Comparison of ENCODE assay signal across 8 cellular contexts in genomic region chr13:19863323-19864017, GRCh38. TPM values are rescaled to one million over a fixed set of nuclear protein-coding genes. Genes with fewer than 3 reads are reported as not detected.
DNase-seq lines count a peak whose midpoint lies in the region; TF ChIP-seq lines count a peak whose summit lies in the region.

Gene ZMYM5, minus strand, starts transcription at chr13:19863649. Its CDS starts 11,469 bp downstream, at chr13:19852180.

- H3K9ac ChIP-seq in H9 (ENCODE audit: extremely low read depth, insufficient read length, low read length) (peak within 1 kb of the TSS; percentile 58), MM.1S (ENCODE audit: low read length) (peak within 1 kb of the TSS; percentile 82), stomach smooth muscle (ENCODE audit: low read length in 2 of 2) (peak within 1 kb of the TSS; percentile 91 to 95)

- H3K79me2 ChIP-seq in H9 (ENCODE audit: insufficient read depth, low read length) = peaks cover 6% of the 10 kb centered on the region; the same call in 1 of the 2 replicates
- peaks cover 36% of the 10 kb centered on the region for H3K79me2 ChIP-seq in MM.1S (ENCODE audit: low read length)

- H3K36me3 Mint-ChIP-seq in H9 (ENCODE audit: insufficient read depth in 1 of 3, low read depth in 3 of 3) (peaks cover 12 to 26% (median 17%) of the 10 kb centered on the region in 3 experiments), neural crest cell (ENCODE audit: low read depth) (peaks cover 6% of the 10 kb centered on the region)

- no peak within 1 kb of the TSS for H2BK12ac ChIP-seq in H9 (ENCODE audit: insufficient read length, low read depth, low read length)

- no peak within 1 kb of the TSS for H2BK5ac ChIP-seq in H9 (ENCODE audit: insufficient read length, low read length)

- no peak within 1 kb of the TSS for H3T11ph ChIP-seq in H9 (ENCODE audit: low read length)

- H4K8ac ChIP-seq in H9 (replicated peaks; ENCODE audit: insufficient read length, low read depth, low read length) = no peak within 1 kb of the TSS

- H3K4me3 ChIP-seq in MM.1S (ENCODE audit: low read length) (peak within 1 kb of the TSS; percentile 74), fibroblast of villous mesenchyme (ENCODE audit: low read depth, low read length) (peak within 1 kb of the TSS; percentile 80), stomach smooth muscle (ENCODE audit: low read length in 2 of 2) (peak within 1 kb of the TSS; percentile 87 to 98)

- TF ChIP-seq CTCF in H9 (conservative IDR thresholded peaks at IDR 0.05) (no peak), MM.1S (IDR thresholded peaks at IDR 0.05; ENCODE audit: low read length) (no peak), fibroblast of villous mesenchyme (IDR thresholded peaks at IDR 0.05; ENCODE audit: insufficient read depth, low read depth, low read length) (no peak), neural crest cell (conservative IDR thresholded peaks at IDR 0.05) (no peak)

- WGBS in H9 (ENCODE audit: extremely low coverage, insufficient read length, low lambda C conversion rate) = no CpG with 5 or more reads among the region's 77 CpGs

- H3K4ac ChIP-seq in H9 (ENCODE audit: low read depth, low read length) = peak within 1 kb of the TSS; percentile 89; the same call in 1 of the 2 replicates

- H3K27me3 Mint-ChIP-seq in H9 (ENCODE audit: low read depth) (no peaks in the 10 kb centered on the region), neural crest cell (ENCODE audit: low read depth) (no peaks in the 10 kb centered on the region)

- H3K27ac Mint-ChIP-seq in H9 (peak within 1 kb of the TSS; percentile 93 to 97 (median 95); a peak in 6 of 7 replicates), neural crest cell (ENCODE audit: unreplicated experiment) (peak within 1 kb of the TSS; percentile 99)

- H4K91ac ChIP-seq in H9 (ENCODE audit: insufficient read length, low read depth, low read length) = peak within 1 kb of the TSS; percentile 72

- H3K23me2 ChIP-seq in H9 (ENCODE audit: insufficient read length, low read depth, low read length, poor library complexity, severe bottlenecking) = peaks cover 9% of the 10 kb centered on the region

- H3K56ac ChIP-seq in H9 (ENCODE audit: insufficient read length, low read depth, low read length) = no peak within 1 kb of the TSS

- H4K20me1 ChIP-seq in H9 (ENCODE audit: control insufficient read depth, insufficient read depth, insufficient read length) (no peaks in the 10 kb centered on the region), MM.1S (ENCODE audit: insufficient read depth, low read length) (no peaks in the 10 kb centered on the region)

- H3K36me3 ChIP-seq in MM.1S (replicated peaks; ENCODE audit: insufficient read depth, low read length) (no peaks in the 10 kb centered on the region), stomach smooth muscle (ENCODE audit: control insufficient read depth in 2 of 2, insufficient read depth in 2 of 2, low read length in 2 of 2) (no peaks in the 10 kb centered on the region)

- H4K5ac ChIP-seq in H9 (ENCODE audit: insufficient read length, low read depth, low read length) = no peak within 1 kb of the TSS

- H3K18ac ChIP-seq in H9 (ENCODE audit: insufficient read length, low read depth, low read length) = peak within 1 kb of the TSS; percentile 86

- H2AK5ac ChIP-seq in H9 (ENCODE audit: insufficient read length, low read length) = no peak within 1 kb of the TSS

- no peak within 1 kb of the TSS for H2BK20ac ChIP-seq in H9 (ENCODE audit: low read depth, low read length, poor library complexity, severe bottlenecking)

- H3K9me3 ChIP-seq in H9 (ENCODE audit: control insufficient read depth, low read depth, low read length) (no peaks in the 10 kb centered on the region), MM.1S (replicated peaks; ENCODE audit: insufficient read depth, low read length) (no peaks in the 10 kb centered on the region), stomach smooth muscle (ENCODE audit: control insufficient read depth in 2 of 2, low read length in 2 of 2) (no peaks in the 10 kb centered on the region)

- H3K4me1 ChIP-seq in H9 (ENCODE audit: insufficient read depth, low read length) (peaks cover 1% of the 10 kb centered on the region; the same call in 1 of the 2 replicates), MM.1S (ENCODE audit: low read length) (0 out of 2 replicates have a peak, but pooled peaks cover 6% of the 10 kb centered on the region), stomach smooth muscle (ENCODE audit: control insufficient read depth, insufficient read depth, low read length) (peaks cover 6% of the 10 kb centered on the region)

- H3K4me1 Mint-ChIP-seq in H9 (peaks cover 23 to 26% of the 10 kb centered on the region in 2 experiments), neural crest cell (peaks cover 38% of the 10 kb centered on the region)

- H2AFZ ChIP-seq in H9 (ENCODE audit: low read length) = no peak within 1 kb of the TSS
- H2AFZ ChIP-seq in MM.1S (ENCODE audit: low read length) = peak within 1 kb of the TSS; percentile 74

- H2BK120ac ChIP-seq in H9 (ENCODE audit: low read depth, low read length, poor library complexity, severe bottlenecking) = peak within 1 kb of the TSS; percentile 95

- no peaks in the 10 kb centered on the region for H3K27me3 ChIP-seq in H9 (ENCODE audit: insufficient read depth, low read length)
- H3K27me3 ChIP-seq in MM.1S (replicated peaks; ENCODE audit: insufficient read depth, low read length) = no peaks in the 10 kb centered on the region
- no peaks in the 10 kb centered on the region for H3K27me3 ChIP-seq in stomach smooth muscle (ENCODE audit: control insufficient read depth in 1 of 2, insufficient read depth in 2 of 2, low read length in 2 of 2)

- H3K4me2 ChIP-seq in H9 (ENCODE audit: insufficient read depth, insufficient read length, low read length) = peak within 1 kb of the TSS; percentile 73
- peak within 1 kb of the TSS; percentile 69 for H3K4me2 ChIP-seq in MM.1S (ENCODE audit: low read depth, low read length)

- no peak within 1 kb of the TSS for H3K27ac ChIP-seq in H9 (ENCODE audit: insufficient read length, low read depth, low read length)
- H3K27ac ChIP-seq in MM.1S (ENCODE audit: low read length) = peak within 1 kb of the TSS; percentile 91
- peak within 1 kb of the TSS; percentile 98 for H3K27ac ChIP-seq in stomach smooth muscle (ENCODE audit: low read length)

- H3F3A ChIP-seq in MM.1S (ENCODE audit: insufficient read depth, low read length) = 0 out of 2 replicates have a peak, but pooled peaks cover 3% of the 10 kb centered on the region

- DNase-seq in ELR (ENCODE audit: low read depth) (peak; percentile 98), H9 (peak; percentile 99), MM.1S (peak; percentile 94), SIG-M5 (lab: John Stamatoyannopoulos, UW) (peak; percentile 91), activated gamma-delta T cell treated with Interleukin-2 at 50 U/mL for 16 hours (peak; percentile 94), fibroblast of villous mesenchyme (ENCODE audit: low read depth) (peak; percentile 99), neural crest cell (ENCODE audit: low read depth, low spot score) (peak; percentile 93)

- H3K9me3 Mint-ChIP-seq in H9 (no peaks in the 10 kb centered on the region; a peak in 1 of 5 replicates), neural crest cell (no peaks in the 10 kb centered on the region)

- H3K14ac ChIP-seq in H9 (ENCODE audit: insufficient read depth, low read length) = peak within 1 kb of the TSS; percentile 96

- H3K79me1 ChIP-seq in H9 (ENCODE audit: insufficient read depth, low read depth, low read length, poor library complexity, severe bottlenecking) = no peaks in the 10 kb centered on the region

- H3K4me3 Mint-ChIP-seq in H9 (peak within 1 kb of the TSS; percentile 93 to 98), neural crest cell (peak within 1 kb of the TSS; percentile 98)

- H3K23ac ChIP-seq in H9 (ENCODE audit: insufficient read length, low read depth, low read length) = no peak within 1 kb of the TSS

- H3K9me2 ChIP-seq in MM.1S (replicated peaks; ENCODE audit: insufficient read depth, low read length) = no peaks in the 10 kb centered on the region

- no peak within 1 kb of the TSS for H2BK15ac ChIP-seq in H9 (ENCODE audit: low read depth, low read length)

RNA-seq across cellular contexts. Expression of gene ZMYM5, which starts in this region (rescaled TPM):
- total RNA-seq in H9 (2021) (11.8 and 12.6 TPM in 2 replicates), fibroblast of villous mesenchyme (13.5 and 24.2 TPM in 2 replicates), neural crest cell (13.8 and 15.3 TPM in 2 replicates)
